1 cellular context compared by ENCODE assay signal in genomic region chr1:3910769-3911520, GRCh38.
A peak's percentile ranks its signal among the peaks of the same experiment; 100 is the strongest.
TF ChIP-seq lines count a peak whose summit lies in the region.

No MANE protein-coding gene starts in this region.

TF ChIP-seq in K562, 482 proteins besides CTCF, POLR2A, EP300 and RAD21 (continued from another document and continues in another):
- TF ChIP-seq ZNF407 (IDR thresholded peaks at IDR 0.05; ENCODE audit: low read depth) (no peak), ZZZ3 (IDR thresholded peaks at IDR 0.05) (no peak), SMC3 (conservative IDR thresholded peaks at IDR 0.05; ENCODE audit: insufficient read depth, low read depth, low read length) (peak; percentile 93), RFX5 (IDR thresholded peaks at IDR 0.05; ENCODE audit: low read depth, low read length) (no peak), STAG1 (CRISPR knock-in tag; IDR thresholded peaks at IDR 0.05; ENCODE audit: borderline replicate concordance) (peak; percentile 95), CTBP1 (IDR thresholded peaks at IDR 0.05; ENCODE audit: borderline replicate concordance) (peak; percentile 34; the same call in 1 of the 2 replicates), POLR2AphosphoS2 (IDR thresholded peaks at IDR 0.05; ENCODE audit: low read length) (no peak), GABPA (tag; conservative IDR thresholded peaks at IDR 0.05; ENCODE audit: low read depth) (no peak), ZNF174 (CRISPR knock-in tag; IDR thresholded peaks at IDR 0.05) (no peak), ZFX (CRISPR knock-in tag; IDR thresholded peaks at IDR 0.05) (no peak), E2F5 (CRISPR knock-in tag; IDR thresholded peaks at IDR 0.05) (no peak), MITF (IDR thresholded peaks at IDR 0.05) (no peak), ZBTB17 (CRISPR knock-in tag; IDR thresholded peaks at IDR 0.05) (no peak), CC2D1A (IDR thresholded peaks at IDR 0.05) (peak; percentile 69; the same call in 1 of the 2 replicates), ZBTB7A (IDR thresholded peaks at IDR 0.05; ENCODE audit: borderline replicate concordance, control insufficient read depth, low read depth, low read length) (no peak), SRSF3 (IDR thresholded peaks at IDR 0.05; ENCODE audit: insufficient read depth, low read length) (no peak), XRCC5 (IDR thresholded peaks at IDR 0.05; ENCODE audit: low read depth, low read length) (0 out of 2 replicates have a peak, but pooled peaks have one; percentile 53), ZBTB9 (CRISPR knock-in tag; IDR thresholded peaks at IDR 0.05) (no peak), TEAD2 (tag; IDR thresholded peaks at IDR 0.05) (no peak), CLOCK (CRISPR knock-in tag; IDR thresholded peaks at IDR 0.05; ENCODE audit: borderline replicate concordance) (no peak), RBM22 (IDR thresholded peaks at IDR 0.05; ENCODE audit: low read depth, low read length, poor library complexity, severe bottlenecking) (no peak), MED1 (CRISPR knock-in tag; IDR thresholded peaks at IDR 0.05; ENCODE audit: borderline replicate concordance) (no peak), DEAF1 (CRISPR knock-in tag; IDR thresholded peaks at IDR 0.05) (peak; percentile 59; the same call in 1 of the 2 replicates), TSHZ1 (CRISPR knock-in tag; IDR thresholded peaks at IDR 0.05) (no peak), TOE1 (IDR thresholded peaks at IDR 0.05; ENCODE audit: borderline replicate concordance) (no peak), TOE1 (CRISPR knock-in tag; IDR thresholded peaks at IDR 0.05; ENCODE audit: borderline replicate concordance, low read depth) (no peak), RCOR1 (IDR thresholded peaks at IDR 0.05; ENCODE audit: borderline replicate concordance in 1 of 2, low read depth in 2 of 2, low read length in 2 of 2) (0 out of 4 replicates have a peak, but pooled peaks of 1 of the 2 experiments have one; percentile 19), CAMTA2 (CRISPR knock-in tag; conservative IDR thresholded peaks at IDR 0.05) (no peak), PCBP2 (IDR thresholded peaks at IDR 0.05; ENCODE audit: low read depth, low read length, poor library complexity, severe bottlenecking) (no peak), TARDBP (IDR thresholded peaks at IDR 0.05) (no peak), SNIP1 (IDR thresholded peaks at IDR 0.05; ENCODE audit: low read depth) (no peak), ZNF12 (CRISPR knock-in tag; IDR thresholded peaks at IDR 0.05) (no peak), BDP1 (IDR thresholded peaks at IDR 0.05; ENCODE audit: insufficient read depth, insufficient read length) (no peak), ZNF77 (CRISPR knock-in tag; IDR thresholded peaks at IDR 0.05) (no peak), RHOXF2B (CRISPR knock-in tag; conservative IDR thresholded peaks at IDR 0.05) (no peak), CREM (IDR thresholded peaks at IDR 0.05; ENCODE audit: low read depth) (peak; percentile 29; the same call in 1 of the 2 replicates)
